8 cellular contexts compared by ENCODE assay signal in genomic region chr5:91382530-91383026, GRCh38. TPM values are rescaled to one million over a fixed set of nuclear protein-coding genes. Genes with fewer than 3 reads are reported as not detected.
DNase-seq lines count a peak whose midpoint lies in the region; ATAC-seq, FAIRE-seq and TF ChIP-seq lines count a peak whose summit lies in the region.

No MANE protein-coding gene starts in this region.

- H3K4me2 ChIP-seq in A549 = peak overlapping the region; percentile 69

- TF ChIP-seq CTCF in A549 (IDR thresholded peaks at IDR 0.05) (no peak), left ventricle myocardium inferior (IDR thresholded peaks at IDR 0.05; ENCODE audit: borderline replicate concordance) (no peak)

- no peak for TF ChIP-seq POLR2A in A549 (IDR thresholded peaks at IDR 0.05; ENCODE audit: low read length)
- no peak for TF ChIP-seq POLR2A in GM12892 (IDR thresholded peaks at IDR 0.05; ENCODE audit: low read depth, low read length)

- H3K27me3 ChIP-seq in left ventricle myocardium inferior (ENCODE audit: low read depth) = no peaks in the 10 kb centered on the region

- no peak for TF ChIP-seq RAD21 in A549 (conservative IDR thresholded peaks at IDR 0.05 in 1 of 2, IDR thresholded peaks at IDR 0.05 in 1 of 2)

- WGBS in A549 (ENCODE audit: missing lambda C conversion rate) = under 1% methylated on average over 14 of the region's 14 CpGs

- peak overlapping the region; percentile 92 to 97 for H3K27ac Mint-ChIP-seq in activated naive CD4-positive, alpha-beta T cell treated with anti-CD3 and anti-CD28 coated beads, Interleukin-2, amount 50 U/mL, for 72 hours

- CTCF ChIA-PET in A549 (lab: Yijun Ruan, JAX) = interaction anchor here (0.6 to 9.2 kb wide), 12 partner anchors 36 to 519 kb away, joined by 3 to 166 read pairs (median 20); no protein-coding TSS in a partner anchor

- FAIRE-seq in A549 (lab: Jason Lieb, UNC) (no peak), GM12892 (lab: Jason Lieb, UNC) (peak; percentile 78)

- H3K36me3 Mint-ChIP-seq in activated naive CD4-positive, alpha-beta T cell treated with anti-CD3 and anti-CD28 coated beads, Interleukin-2, amount 50 U/mL, for 72 hours = peaks cover 5 to 12% of the 10 kb centered on the region in 2 donors

- H3K9me3 ChIP-seq in A549 = no peaks in the 10 kb centered on the region
- no peaks in the 10 kb centered on the region for H3K9me3 ChIP-seq in left ventricle myocardium inferior (replicated peaks)

- no peak for TF ChIP-seq EP300 in A549 (IDR thresholded peaks at IDR 0.05)

- peaks cover 2% of the 10 kb centered on the region for H3K36me3 ChIP-seq in left ventricle myocardium inferior

- ATAC-seq in A549 = no peak
- ATAC-seq in activated naive CD4-positive, alpha-beta T cell treated with anti-CD3 and anti-CD28 coated beads, Interleukin-2, amount 50 U/mL, for 72 hours = no peak
- no peak for ATAC-seq in GM21619 (IDR thresholded peaks at IDR 0.05; ENCODE audit: unreplicated experiment)
- no peak for ATAC-seq in HG03354 (IDR thresholded peaks at IDR 0.05; ENCODE audit: poor library complexity, severe bottlenecking, unreplicated experiment)

- POLR2A ChIA-PET in A549 (lab: Yijun Ruan, JAX) = interaction anchor here (0.6 to 3.2 kb wide), 32 partner anchors 8 to 908 kb away, joined by 3 to 67 read pairs (median 4); partner anchors contain the start of gene MBLAC2

- H3K4me1 ChIP-seq in A549 (peaks cover 13% of the 10 kb centered on the region; the same call in 2 of the 3 replicates), left ventricle myocardium inferior (peaks cover 35% of the 10 kb centered on the region)

- peak overlapping the region; percentile 91 to 96 for H3K27ac ChIP-seq in A549
- peak overlapping the region; percentile 97 for H3K27ac ChIP-seq in left ventricle myocardium inferior (replicated peaks)

- intact Hi-C loops in left ventricle myocardium inferior (cut with micrococcal nuclease) = loop anchor here (5.0 to 10.0 kb wide), 3 partner anchors 155 to 518 kb away; no protein-coding TSS in a partner anchor

- peak overlapping the region; percentile 60 for H3K4me3 ChIP-seq in A549
- peak overlapping the region; percentile 83 for H3K4me3 ChIP-seq in left ventricle myocardium inferior

- DNase-seq in A549 (ENCODE audit: low read depth in 1 of 2, low spot score in 1 of 2) (peak in 1 of 2 experiments; percentile 51), GM12892 (ENCODE audit: insufficient read length) (no peak), NOMO-1 treated with DMSO at 0.1 percent for 48 hours (lab: John Stamatoyannopoulos, UW; ENCODE audit: unreplicated experiment) (peak; percentile 58), left ventricle myocardium inferior (no peak), putamen (ENCODE audit: low spot score) (peak; percentile 62)
- DNase-seq in activated naive CD4-positive, alpha-beta T cell treated with anti-CD3 and anti-CD28 coated beads, Interleukin-2, amount 50 U/mL, for 72 hours (ENCODE audit: low spot score in 2 of 2) = peak in 1 of 2 donors; percentile 18

- no peaks in the 10 kb centered on the region for H3K9me3 Mint-ChIP-seq in activated naive CD4-positive, alpha-beta T cell treated with anti-CD3 and anti-CD28 coated beads, Interleukin-2, amount 50 U/mL, for 72 hours

TF ChIP-seq in A549, 52 proteins besides CTCF, POLR2A, EP300 and RAD21:
- TF ChIP-seq TFCP2L1 (CRISPR knock-in tag; IDR thresholded peaks at IDR 0.05) (0 out of 2 replicates have a peak, but pooled peaks have one; percentile 39), FOSB (CRISPR knock-in tag; IDR thresholded peaks at IDR 0.05) (no peak), TP53 (CRISPR knock-in tag; IDR thresholded peaks at IDR 0.05) (0 out of 2 replicates have a peak, but pooled peaks have one; percentile 58), HES2 (IDR thresholded peaks at IDR 0.05) (no peak)

RNA-seq across cellular contexts. Expression of gene ARRDC3, which starts 0.5 kb away (rescaled TPM):
- 32.4 and 36.3 TPM in 2 replicates for polyA plus RNA-seq in A549 (2011; rRNA removed)
- polyA plus RNA-seq in A549 (2012; cell fraction: cytosol; rRNA removed) = 6.1 and 7.0 TPM in 2 replicates
- polyA plus RNA-seq in A549 (2012; cell fraction: nucleus; rRNA removed) = 6.6 and 9.2 TPM in 2 replicates
- polyA plus RNA-seq in A549 (2017; fragmentation: RNase III; extraction: RNeasy Plus Mini Kit Qiagen cat#74134 plus additional on column Dnase treatment) = 8.0 to 9.9 TPM (median 9.6 TPM) in 3 replicates
- polyA minus RNA-seq in A549 (2011; rRNA and poly(A)+ RNA removed) = 82.3 and 82.9 TPM in 2 replicates
- polyA plus RNA-seq in GM12892 (2012; ENCODE audit: missing spikeins) = 27.5 TPM
- total RNA-seq in activated naive CD4-positive, alpha-beta T cell treated with anti-CD3 and anti-CD28 coated beads, Interleukin-2, amount 50 U/mL, for 72 hours = 10 to 100 TPM; 10.4 to 49.4 TPM
- 14.4 TPM for total RNA-seq in left ventricle myocardium inferior

Comparison
In these comparisons a context has a peak if more than half of its experiments do, and no peak if none do; other contexts are left out.
1. DNase-seq: peak in NOMO-1 treated with DMSO at 0.1 percent for 48 hours (single experiment) and putamen (single experiment); none in GM12892 (single experiment) and left ventricle myocardium inferior (single experiment).